In genomic region chr2:182078988-182079602, GRCh38 we compare ENCODE assay signal across 1 cellular context.
TF ChIP-seq lines count a peak whose summit lies in the region.

No MANE protein-coding gene starts in this region.

TF ChIP-seq in HEK293, 187 proteins besides CTCF, POLR2A, EP300 and RAD21 (continued from another document):
- peak; percentile 68 for TF ChIP-seq BCL6B (tag by site-specific recombination; IDR thresholded peaks at IDR 0.05)
- no peak for TF ChIP-seq ZNF169 (tag by site-specific recombination; IDR thresholded peaks at IDR 0.05)
- TF ChIP-seq BCL11A (tag by site-specific recombination; IDR thresholded peaks at IDR 0.05; ENCODE audit: low read depth) = 0 out of 2 replicates have a peak, but pooled peaks have one; percentile 29
- TF ChIP-seq WT1 (tag by site-specific recombination; IDR thresholded peaks at IDR 0.05) = peak; percentile 72
- 0 out of 2 replicates have a peak, but pooled peaks have one; percentile 18 for TF ChIP-seq GLIS1 (tag by site-specific recombination; IDR thresholded peaks at IDR 0.05)
- TF ChIP-seq ZFP41 (tag by site-specific recombination; IDR thresholded peaks at IDR 0.05; ENCODE audit: borderline replicate concordance) = no peak
- TF ChIP-seq TCF7L2 (IDR thresholded peaks at IDR 0.05; ENCODE audit: borderline replicate concordance, low read depth, low read length) = peak; percentile 42; the same call in 1 of the 2 replicates
- no peak for TF ChIP-seq ZNF223 (tag by site-specific recombination; IDR thresholded peaks at IDR 0.05)
- no peak for TF ChIP-seq ZNF658 (tag by site-specific recombination; IDR thresholded peaks at IDR 0.05)
